Comparison of ENCODE assay signal across 24 cellular contexts in the genomic region with DNA sequence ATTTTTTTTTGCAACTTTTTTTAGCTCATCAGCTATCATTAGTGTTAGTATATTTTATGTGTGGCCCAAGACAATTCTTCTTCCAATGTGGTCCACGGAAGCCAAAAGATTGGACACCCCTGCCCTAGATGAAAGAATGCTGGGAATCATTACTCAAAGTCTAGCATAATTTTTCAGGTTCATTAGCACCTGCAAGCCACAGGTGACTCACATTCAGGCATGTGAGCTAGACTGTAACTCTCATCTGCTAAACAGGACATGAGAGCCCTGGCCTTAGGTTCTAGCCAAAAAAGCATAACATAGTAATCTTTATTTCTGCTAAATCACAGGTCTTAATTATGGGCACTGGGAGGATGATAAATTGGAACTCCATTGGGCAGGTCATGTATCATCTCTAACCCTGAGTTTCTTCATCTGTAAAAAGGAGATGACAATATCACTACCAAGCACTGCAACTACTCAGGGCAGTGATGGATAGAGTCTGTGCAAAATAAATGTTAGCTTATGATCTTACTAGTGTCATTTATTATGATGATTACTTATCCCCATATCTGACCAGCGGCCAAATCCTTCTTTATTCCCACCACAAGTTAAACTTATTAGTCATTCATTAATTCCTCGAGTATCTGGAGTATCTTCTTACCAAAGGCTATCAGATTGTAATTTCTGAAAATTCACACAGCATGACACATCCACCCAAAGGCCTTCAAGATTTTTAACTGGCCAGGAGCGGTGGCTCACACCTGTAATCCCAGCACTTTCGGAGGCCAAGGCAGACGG.
"Had no signal": no experiment of that assay in that cellular context is flagged by ENCODE, and none has a peak within 500 bp of the region (broad histone marks: within the 10 kb centered on the region; RNA-seq: fewer than 3 reads in every experiment).

No MANE protein-coding gene starts in this region.

- H3K27me3 ChIP-seq: ascending aorta, cardiac muscle cell, foreskin keratinocyte, left lung, neutrophil, tibial artery, uterus had no signal

- H3K27ac Mint-ChIP-seq: activated CD4-positive, alpha-beta T cell treated with anti-CD3 and anti-CD28 coated beads, Interleukin-2, amount 10 ng/mL, durations not matched to agents 7 days and 5 days; activated naive CD4-positive, alpha-beta T cell treated with anti-CD3 and anti-CD28 coated beads, Interleukin-2, amount 10 ng/mL, durations not matched to agents 7 days and 5 days; mesothelial cell of epicardium; natural killer cell treated with Interleukin-12 subunit alpha and Interleukin-12 subunit beta and Interleukin-15 and Interleukin-18, amount 100 ng/mL, for 72 hours had no signal

- H3K4me1 ChIP-seq: ascending aorta, foreskin keratinocyte, left lung, uterus had no signal

- FAIRE-seq: endothelial cell of umbilical vein, keratinocyte had no signal

- DNase-seq: activated CD4-positive, alpha-beta T cell treated with anti-CD3 and anti-CD28 coated beads, Interleukin-2, amount 10 ng/mL, durations not matched to agents 7 days and 5 days; activated CD8-positive, alpha-beta memory T cell treated with anti-CD3 and anti-CD28 coated beads, Interleukin-2, amount 50 U/mL, for 4 hours; activated effector memory CD4-positive, alpha-beta T cell treated with Interleukin-2 at 50 U/mL for 16 hours; activated naive CD4-positive, alpha-beta T cell treated with anti-CD3 and anti-CD28 coated beads, Interleukin-2, amount 10 ng/mL, durations not matched to agents 7 days and 5 days; activated T-cell treated with anti-CD3 and anti-CD28 coated beads, Interleukin-2, amount 50 U/mL, for 48 hours; dermis blood vessel endothelial cell; effector memory CD4-positive, alpha-beta T cell; foreskin keratinocyte; hypothalamus; left lung; retina; stimulated activated CD4-positive, alpha-beta T cell treated with anti-CD3 and anti-CD28 coated beads, Interleukin-1b, Interleukin-23, amount 100 ng/mL, for 48 hours; stimulated activated naive CD4-positive, alpha-beta T cell treated with Interleukin-2 at 50 U/mL for 16 hours; T-helper 1 cell; T1000; tibial artery; uterus had no signal

- H3K4me3 ChIP-seq: ascending aorta, cardiac muscle cell, left lung, tibial artery, uterus had no signal

- H3K9me3 ChIP-seq: ascending aorta, left lung, neutrophil, tibial artery, uterus had no signal

- H3K9me3 Mint-ChIP-seq: activated CD4-positive, alpha-beta T cell treated with anti-CD3 and anti-CD28 coated beads, Interleukin-2, amount 10 ng/mL, durations not matched to agents 7 days and 5 days; activated naive CD4-positive, alpha-beta T cell treated with anti-CD3 and anti-CD28 coated beads, Interleukin-2, amount 10 ng/mL, durations not matched to agents 7 days and 5 days; natural killer cell treated with Interleukin-12 subunit alpha and Interleukin-12 subunit beta and Interleukin-15 and Interleukin-18, amount 100 ng/mL, for 72 hours had no signal

- ATAC-seq: foreskin keratinocyte; left lung; natural killer cell treated with Interleukin-12 subunit alpha and Interleukin-12 subunit beta and Interleukin-15 and Interleukin-18, amount 100 ng/mL, for 72 hours had no signal

- H3K36me3 ChIP-seq: uterus had no signal

- H3K4me3 Mint-ChIP-seq: activated CD4-positive, alpha-beta T cell treated with anti-CD3 and anti-CD28 coated beads, Interleukin-2, amount 10 ng/mL, durations not matched to agents 7 days and 5 days; activated naive CD4-positive, alpha-beta T cell treated with anti-CD3 and anti-CD28 coated beads, Interleukin-2, amount 10 ng/mL, durations not matched to agents 7 days and 5 days; mesothelial cell of epicardium; natural killer cell treated with Interleukin-12 subunit alpha and Interleukin-12 subunit beta and Interleukin-15 and Interleukin-18, amount 100 ng/mL, for 72 hours had no signal

- H3K36me3 Mint-ChIP-seq: activated naive CD4-positive, alpha-beta T cell treated with anti-CD3 and anti-CD28 coated beads, Interleukin-2, amount 10 ng/mL, durations not matched to agents 7 days and 5 days; natural killer cell treated with Interleukin-12 subunit alpha and Interleukin-12 subunit beta and Interleukin-15 and Interleukin-18, amount 100 ng/mL, for 72 hours had no signal

- H3K27me3 Mint-ChIP-seq: natural killer cell treated with Interleukin-12 subunit alpha and Interleukin-12 subunit beta and Interleukin-15 and Interleukin-18, amount 100 ng/mL, for 72 hours had no signal

- H3K27ac ChIP-seq: ascending aorta, cardiac muscle cell, foreskin keratinocyte, left lung, neutrophil, tibial artery, uterus had no signal
